Comparison of ENCODE assay signal across 15 cellular contexts in genomic region chr3:102258666-102259227, GRCh38.
DNase-seq lines count a peak whose midpoint lies in the region; ATAC-seq and TF ChIP-seq lines count a peak whose summit lies in the region.
"Had no signal": no experiment of that assay in that cellular context is flagged by ENCODE, and none has a peak within 500 bp of the region (broad histone marks: within the 10 kb centered on the region; RNA-seq: fewer than 3 reads in every experiment).

No MANE protein-coding gene starts in this region.

- H3K4me1 ChIP-seq in A673 (ENCODE audit: insufficient read depth, low read length, poor library complexity, severe bottlenecking) (peaks cover 18% of the 10 kb centered on the region), Karpas-422 (ENCODE audit: low read length) (peaks cover 6% of the 10 kb centered on the region), SK-N-SH (ENCODE audit: control insufficient read depth in 1 of 2, insufficient read depth in 2 of 2, low read depth in 1 of 2, low read length in 1 of 2) (no peaks in the 10 kb centered on the region; a peak in 2 of 4 replicates)
- H3K4me1 ChIP-seq: sigmoid colon had no signal

- TF ChIP-seq EP300 in SK-N-SH (IDR thresholded peaks at IDR 0.05; ENCODE audit: borderline replicate concordance in 1 of 2, low read depth in 1 of 2, low read length in 1 of 2), result no peak

- CTCF ChIA-PET in A673 (lab: Charles Lee) (no interaction called here), SK-N-SH (lab: Yijun Ruan, JAX) (interaction anchor here (1.4 kb wide), 1 partner anchor 34 kb away, joined by 4 read pairs; no protein-coding TSS in a partner anchor)

- POLR2A ChIA-PET in A673 (lab: Charles Lee; ENCODE audit: low non-redundant PET) (no interaction called here), SK-N-SH (lab: Yijun Ruan, JAX) (no interaction called here)

- H3K9me2 ChIP-seq in Karpas-422 (replicated peaks; ENCODE audit: insufficient read depth, low read length) (no peaks in the 10 kb centered on the region), SK-N-SH (no peaks in the 10 kb centered on the region)

- H3K27ac ChIP-seq in A673 (ENCODE audit: low read depth, low read length, poor library complexity, severe bottlenecking) (no peak overlapping the region), Karpas-422 (ENCODE audit: low read length) (no peak overlapping the region), SK-N-SH (ENCODE audit: low read depth in 2 of 2, low read length in 1 of 2) (no peak overlapping the region)
- H3K27ac ChIP-seq: sigmoid colon had no signal

- H4K20me1 ChIP-seq in Karpas-422 (ENCODE audit: insufficient read depth, low read depth, low read length), result no peaks in the 10 kb centered on the region
- H4K20me1 ChIP-seq in SK-N-SH (ENCODE audit: insufficient read depth), result no peaks in the 10 kb centered on the region

- TF ChIP-seq CTCF in A673 (conservative IDR thresholded peaks at IDR 0.05; ENCODE audit: low read depth, low read length) (no peak), SK-N-SH (IDR thresholded peaks at IDR 0.05) (no peak)

- no peaks in the 10 kb centered on the region for H3K27me3 ChIP-seq in A673 (replicated peaks; ENCODE audit: insufficient read depth, low read depth, low read length, poor library complexity)
- no peaks in the 10 kb centered on the region for H3K27me3 ChIP-seq in Karpas-422 (ENCODE audit: low read length)
- H3K27me3 ChIP-seq in SK-N-SH (ENCODE audit: insufficient read depth), result no peaks in the 10 kb centered on the region
- H3K27me3 ChIP-seq: sigmoid colon had no signal

- no peak for TF ChIP-seq RAD21 in SK-N-SH (IDR thresholded peaks at IDR 0.05; ENCODE audit: low read length)

- DNase-seq in A673 (ENCODE audit: low spot score) (peak; percentile 68), Karpas-422 (no peak), NCI-H1694 (lab: John Stamatoyannopoulos, UW) (no peak), NCI-H345 treated with DMSO at 0.1 percent for 48 hours (lab: John Stamatoyannopoulos, UW; ENCODE audit: unreplicated experiment) (no peak), SK-N-SH (no peak)
- DNase-seq in stimulated activated CD4-positive, alpha-beta T cell treated with anti-CD3 and anti-CD28 coated beads, Interleukin-12 subunit alpha, Interleukin-12 subunit beta, amount 100 ng/mL, for 4 hours, result no peak
- DNase-seq: 8988T, Calu3, immature natural killer cell, MM.1S, NCI-H446, sigmoid colon had no signal

- peak; percentile 95 for ATAC-seq in GM19035 (IDR thresholded peaks at IDR 0.05; ENCODE audit: unreplicated experiment)
- peak; percentile 81 for ATAC-seq in HG02759 (IDR thresholded peaks at IDR 0.05; ENCODE audit: unreplicated experiment)
- ATAC-seq: natural killer cell treated with Interleukin-12 subunit alpha and Interleukin-12 subunit beta and Interleukin-15 and Interleukin-18, amount 100 ng/mL, for 72 hours had no signal

- H3K4me2 ChIP-seq in Karpas-422 (ENCODE audit: low read depth, low read length, poor library complexity, severe bottlenecking), result peak overlapping the region; percentile 1
- no peak overlapping the region for H3K4me2 ChIP-seq in SK-N-SH

- no TSS peak for BruUV-seq in A673 (replicated peaks; lab: Mats Ljungman, UMichigan)

- H3K79me2 ChIP-seq in Karpas-422 (ENCODE audit: low read length) (no peaks in the 10 kb centered on the region), SK-N-SH (ENCODE audit: insufficient read depth) (no peaks in the 10 kb centered on the region)

- no peaks in the 10 kb centered on the region for H3F3A ChIP-seq in SK-N-SH (replicated peaks; ENCODE audit: insufficient read depth)

- intact Hi-C loops in A673 (cut with micrococcal nuclease; ENCODE audit: unreplicated experiment), result no loop called here

- H3K36me3 ChIP-seq in A673 (ENCODE audit: insufficient read depth, low read length, poor library complexity, severe bottlenecking) (no peaks in the 10 kb centered on the region), Karpas-422 (ENCODE audit: insufficient read depth, low read length) (no peaks in the 10 kb centered on the region), SK-N-SH (replicated peaks in 1 of 2; ENCODE audit: control insufficient read depth in 1 of 2, insufficient read depth in 2 of 2, low read length in 1 of 2) (no peaks in the 10 kb centered on the region)
- H3K36me3 ChIP-seq: sigmoid colon had no signal

- H3K9ac ChIP-seq in Karpas-422 (ENCODE audit: low read length) (no peak overlapping the region), SK-N-SH (no peak overlapping the region)

- H2AFZ ChIP-seq in Karpas-422 (ENCODE audit: low read length), result no peak overlapping the region
- H2AFZ ChIP-seq in SK-N-SH (ENCODE audit: low read depth), result no peak overlapping the region

- H3K4me3 ChIP-seq in A673 (ENCODE audit: low read depth, low read length, poor library complexity, severe bottlenecking), result no peak overlapping the region
- no peak overlapping the region for H3K4me3 ChIP-seq in Karpas-422 (ENCODE audit: low read length)
- no peak overlapping the region for H3K4me3 ChIP-seq in SK-N-SH (ENCODE audit: low read depth in 2 of 2, low read length in 1 of 2)
- H3K4me3 ChIP-seq: sigmoid colon had no signal

- WGBS in SK-N-SH (ENCODE audit: low lambda C conversion rate), result 60% methylated on average over 3 of the region's 3 CpGs

- H3K9me3 ChIP-seq in A673 (ENCODE audit: low read depth, low read length, poor library complexity, severe bottlenecking), result no peaks in the 10 kb centered on the region
- no peaks in the 10 kb centered on the region for H3K9me3 ChIP-seq in Karpas-422 (ENCODE audit: low read length)
- 0 out of 2 replicates have a peak, but pooled peaks cover 3% of the 10 kb centered on the region for H3K9me3 ChIP-seq in SK-N-SH
- H3K9me3 ChIP-seq: sigmoid colon had no signal

TF ChIP-seq in SK-N-SH, 30 proteins besides CTCF, POLR2A, EP300 and RAD21:
- TF ChIP-seq ZBTB33 (IDR thresholded peaks at IDR 0.05; ENCODE audit: borderline replicate concordance, low read depth) (no peak), RFX5 (IDR thresholded peaks at IDR 0.05; ENCODE audit: low read length) (no peak), REST (IDR thresholded peaks at IDR 0.05; ENCODE audit: low read depth, low read length) (no peak), USF2 (IDR thresholded peaks at IDR 0.05; ENCODE audit: borderline replicate concordance, low read depth, low read length) (no peak), IRF3 (IDR thresholded peaks at IDR 0.05; ENCODE audit: low read depth, low read length) (no peak)
